ENCODE assay signal across 8 cellular contexts in the genomic region with DNA sequence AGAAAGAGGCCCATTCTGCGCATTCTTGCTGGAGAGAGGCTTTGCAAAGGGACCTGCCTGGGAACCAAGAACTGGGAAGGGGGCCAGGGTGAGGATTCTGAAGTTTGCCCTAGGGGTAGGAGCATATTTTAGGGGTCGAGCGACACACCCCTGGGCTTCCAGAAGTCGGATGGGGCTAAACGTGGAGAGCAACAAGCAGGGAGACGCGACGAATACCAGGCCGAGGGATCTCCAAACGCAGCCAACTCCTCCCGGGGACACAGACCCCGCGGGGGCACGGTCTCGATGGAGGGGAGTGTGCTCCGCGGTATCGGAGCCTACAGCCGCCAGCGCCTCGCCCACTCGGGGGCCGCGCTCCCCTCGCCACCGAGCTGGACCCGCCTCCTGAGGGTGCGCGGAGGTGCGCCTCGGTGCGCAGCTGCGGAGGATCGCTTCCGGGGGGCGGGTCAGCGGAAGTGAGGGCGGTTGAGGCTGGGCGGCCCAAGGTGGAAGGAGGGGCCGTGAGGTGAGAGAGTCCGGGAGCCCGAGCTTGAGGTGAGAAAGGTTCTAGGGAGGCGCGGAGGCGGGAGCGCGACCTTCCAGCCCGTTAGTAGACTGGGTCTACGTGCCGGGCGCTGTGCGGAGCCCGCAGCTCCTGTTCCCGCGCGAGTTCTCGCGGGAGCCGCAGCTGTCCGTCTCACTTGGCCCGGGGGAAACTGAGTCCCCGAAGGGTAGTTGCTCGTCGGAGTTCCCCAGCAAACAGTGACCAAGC. TPM values are rescaled to one million over a fixed set of nuclear protein-coding genes. Genes with fewer than 3 reads are reported as not detected.
DNase-seq lines count a peak whose midpoint lies in the region; ATAC-seq and TF ChIP-seq lines count a peak whose summit lies in the region.

A gene (plus strand): TSS at position 459 of the 751 bp plus-strand sequence. CDS start 3,151 bp downstream, outside the sequence.

- H3K4me3 ChIP-seq in lung = peak within 1 kb of the TSS; percentile 81

- H3K9me3 Mint-ChIP-seq in activated CD4-positive, alpha-beta memory T cell treated with anti-CD3 and anti-CD28 coated beads, Interleukin-2, amount 10 ng/mL, durations not matched to agents 7 days and 5 days = no peaks in the 10 kb centered on the region

- no peak for TF ChIP-seq CTCF in C4-2B (conservative IDR thresholded peaks at IDR 0.05)
- no peak for TF ChIP-seq CTCF in lung (IDR thresholded peaks at IDR 0.05; ENCODE audit: control extremely low read depth, extremely low read depth)

- H3K4me1 Mint-ChIP-seq in activated CD4-positive, alpha-beta memory T cell treated with anti-CD3 and anti-CD28 coated beads, Interleukin-2, amount 10 ng/mL, durations not matched to agents 7 days and 5 days = peaks cover 38% of the 10 kb centered on the region

- peaks cover 7% of the 10 kb centered on the region for H3K36me3 Mint-ChIP-seq in activated CD4-positive, alpha-beta memory T cell treated with anti-CD3 and anti-CD28 coated beads, Interleukin-2, amount 10 ng/mL, durations not matched to agents 7 days and 5 days (ENCODE audit: low read depth)

- H3K36me3 ChIP-seq in lung (ENCODE audit: control insufficient read depth in 2 of 2, insufficient read depth in 2 of 2, low read length in 2 of 2) = peaks cover 0 to 16% of the 10 kb centered on the region in 2 donors

- no peaks in the 10 kb centered on the region for H3K27me3 ChIP-seq in lung (ENCODE audit: control insufficient read depth, insufficient read depth)

- peak; percentile 87 for TF ChIP-seq POLR2A in GM19193 (IDR thresholded peaks at IDR 0.05; ENCODE audit: extremely low read depth, insufficient read depth, insufficient read length)

- H3K27ac ChIP-seq in C4-2B (peak within 1 kb of the TSS; percentile 93), lung (ENCODE audit: low read depth in 1 of 2, low read length in 1 of 2) (peak within 1 kb of the TSS; percentile 89 to 90)

- peaks cover 6 to 23% of the 10 kb centered on the region in 2 donors for H3K4me1 ChIP-seq in lung (ENCODE audit: control insufficient read depth in 2 of 2, insufficient read depth in 2 of 2, low read length in 2 of 2)

- peak; percentile 91 for DNase-seq in NCI-H82 (lab: John Stamatoyannopoulos, UW)
- peak; percentile 95 for DNase-seq in activated CD4-positive, alpha-beta memory T cell treated with anti-CD3 and anti-CD28 coated beads, Interleukin-2, amount 10 ng/mL, durations not matched to agents 7 days and 5 days
- peak; percentile 89 for DNase-seq in ecto neural progenitor cell (ENCODE audit: low spot score)
- DNase-seq in lung (ENCODE audit: low spot score) = peak; percentile 90
- peak; percentile 88 to 90 (median 88) for DNase-seq in stimulated activated CD4-positive, alpha-beta T cell treated with anti-CD3 and anti-CD28 coated beads, TNF-alpha, amount 100 ng/mL, for 4 hours (ENCODE audit: low read depth in 3 of 3)

- POLR2A ChIA-PET in activated CD4-positive, alpha-beta memory T cell treated with anti-CD3 and anti-CD28 coated beads, Interleukin-2, amount 10 ng/mL, durations not matched to agents 7 days and 5 days (lab: Charles Lee) = interaction anchor here (0.8 to 3.9 kb wide), 30 partner anchors 10 to 588 kb away, joined by 3 to 21 read pairs (median 4); a partner anchor contains a TSS

- peak; percentile 58 for ATAC-seq in HG03378 (IDR thresholded peaks at IDR 0.05; ENCODE audit: unreplicated experiment)
- peak; percentile 92 for ATAC-seq in lung (ENCODE audit: insufficient read depth, low FRiP score)

- H3K4me3 Mint-ChIP-seq in activated CD4-positive, alpha-beta memory T cell treated with anti-CD3 and anti-CD28 coated beads, Interleukin-2, amount 10 ng/mL, durations not matched to agents 7 days and 5 days = peak within 1 kb of the TSS; percentile 96

- peak within 1 kb of the TSS; percentile 93 for H3K27ac Mint-ChIP-seq in activated CD4-positive, alpha-beta memory T cell treated with anti-CD3 and anti-CD28 coated beads, Interleukin-2, amount 10 ng/mL, durations not matched to agents 7 days and 5 days

- WGBS in lung, 2 donors = 1% methylated on average over 64 of the region's 64 CpGs

- no peaks in the 10 kb centered on the region for H3K27me3 Mint-ChIP-seq in activated CD4-positive, alpha-beta memory T cell treated with anti-CD3 and anti-CD28 coated beads, Interleukin-2, amount 10 ng/mL, durations not matched to agents 7 days and 5 days

- CTCF ChIA-PET in activated CD4-positive, alpha-beta memory T cell treated with anti-CD3 and anti-CD28 coated beads, Interleukin-2, amount 10 ng/mL, durations not matched to agents 7 days and 5 days (lab: Charles Lee) = interaction anchor here (0.6 to 2.6 kb wide), 5 partner anchors 10 to 288 kb away, joined by 3 to 11 read pairs (median 4); a partner anchor contains a TSS

- H3K9me3 ChIP-seq in lung (ENCODE audit: control insufficient read depth in 2 of 2, insufficient read depth in 1 of 2, low read length in 1 of 2) = no peaks in the 10 kb centered on the region

RNA-seq across cellular contexts. Expression of the gene that starts here (rescaled TPM):
- 10 to 100 TPM; 36.6 to 37.7 TPM for total RNA-seq in activated CD4-positive, alpha-beta memory T cell treated with anti-CD3 and anti-CD28 coated beads, Interleukin-2, amount 10 ng/mL, durations not matched to agents 7 days and 5 days
- 10 to 100 TPM; 35.9 to 43.6 TPM for total RNA-seq in lung
- 10 to 100 TPM; 35.4 to 40.9 TPM for polyA plus RNA-seq in lung

Comparison
In these comparisons a context has a peak if more than half of its experiments do, and no peak if none do; other contexts are left out.
1. Peak in every context shown above with its lines: DNase-seq, ATAC-seq, H3K4me3 ChIP-seq and H3K27ac ChIP-seq.